ENCODE assay signal across 13 cellular contexts in the genomic region with DNA sequence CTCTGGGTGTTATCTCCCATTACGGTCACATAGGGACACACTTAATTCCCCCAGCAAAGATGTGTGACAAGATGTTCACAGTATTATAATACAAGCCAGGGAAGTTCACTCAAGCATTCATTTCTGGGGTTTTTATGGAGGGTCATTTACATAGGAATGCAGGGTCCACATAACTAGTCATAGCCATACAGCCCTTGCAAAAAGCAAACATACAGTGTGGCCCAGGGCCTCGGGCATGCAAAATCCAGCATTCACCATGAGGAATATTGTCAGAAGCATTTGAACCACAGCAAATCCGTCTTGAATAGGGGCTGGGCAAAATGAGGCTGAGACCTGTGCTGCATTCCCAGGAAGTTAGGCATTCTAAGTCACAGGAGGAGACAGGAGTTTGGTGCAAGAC. TPM values are rescaled to one million over a fixed set of nuclear protein-coding genes. Genes with fewer than 3 reads are reported as not detected.
"Had no signal": no experiment of that assay in that cellular context is flagged by ENCODE, and none has a peak within 500 bp of the region (broad histone marks: within the 10 kb centered on the region; RNA-seq: fewer than 3 reads in every experiment).

No MANE protein-coding gene starts in this region.

- H3K4me1 ChIP-seq: esophagus muscularis mucosa, parathyroid adenoma, transverse colon had no signal

- H2AFZ ChIP-seq: parathyroid adenoma had no signal

- H3K9me3 ChIP-seq: esophagus muscularis mucosa, transverse colon had no signal

- H3K4me3 ChIP-seq: esophagus muscularis mucosa, skin epidermis, transverse colon had no signal

- H3K27ac ChIP-seq: esophagus muscularis mucosa, parathyroid adenoma, skin epidermis, transverse colon had no signal

- ATAC-seq: activated T-cell treated with anti-CD3 and anti-CD28 coated beads, Interleukin-2, amount 50 U/mL, for 4 hours; left ventricle myocardium superior had no signal

- H3K9ac ChIP-seq: parathyroid adenoma had no signal

- H3K36me3 ChIP-seq: transverse colon had no signal

- DNase-seq: activated CD4-positive, alpha-beta T cell treated with anti-CD3 and anti-CD28 coated beads, Interleukin-2, amount 50 U/mL, for 1 hour; activated gamma-delta T cell; activated T-cell treated with anti-CD3 and anti-CD28 coated beads, Interleukin-2, amount 50 U/mL, for 4 hours; amygdala; left ventricle myocardium superior; stimulated activated naive B cell treated with anti-CD40 and anti-IgM and Interleukin-4, amounts not matched to agents 10 μg/mL and 1 μg/mL and 100 μg/mL, for 72 hours; T-helper 2 cell; transverse colon had no signal

- FAIRE-seq: endometrium, TTC549 had no signal

- H3K27me3 ChIP-seq: esophagus muscularis mucosa, transverse colon had no signal

RNA-seq across cellular contexts. Expression of a gene that starts 36.5 kb away (rescaled TPM):
- total RNA-seq: transverse colon had no signal
